Comparison of ENCODE assay signal across 8 cellular contexts in genomic region chr10:88901610-88902327, GRCh38. TPM values are rescaled to one million over a fixed set of nuclear protein-coding genes. Genes with fewer than 3 reads are reported as not detected.
DNase-seq lines count a peak whose midpoint lies in the region; ATAC-seq and TF ChIP-seq lines count a peak whose summit lies in the region.

No MANE protein-coding gene starts in this region.

- H3K36me3 ChIP-seq in Panc1 (ENCODE audit: control insufficient read depth, insufficient read depth, low read length), result peaks cover 20% of the 10 kb centered on the region
- peaks cover 6% of the 10 kb centered on the region for H3K36me3 ChIP-seq in brain microvascular endothelial cell (replicated peaks)

- DNase-seq in Panc1 (ENCODE audit: low read depth, low spot score) (no peak), middle frontal gyrus (ENCODE audit: extremely low spot score, low spot score) (peak; percentile 57), brain microvascular endothelial cell (no peak), DMS114 treated with DMSO at 0.1 percent for 48 hours (lab: John Stamatoyannopoulos, UW; ENCODE audit: unreplicated experiment) (no peak)
- DNase-seq in activated CD8-positive, alpha-beta memory T cell treated with anti-CD3 and anti-CD28 coated beads, Interleukin-2, amount 50 U/mL, for 48 hours, result no peak
- no peak for DNase-seq in activated CD4-positive, CD25-positive, alpha-beta regulatory T cell treated with anti-CD3 and anti-CD28 coated beads, Interleukin-2, amount 50 U/mL, for 72 hours

- H3K4me1 ChIP-seq in Panc1 (ENCODE audit: control insufficient read depth, insufficient read depth, low read length), result peaks cover 30% of the 10 kb centered on the region

- POLR2A ChIA-PET in Panc1 (lab: Charles Lee), result no interaction called here

- in situ Hi-C loops in Panc1 (cut with HindIII; ENCODE audit: low pct_unique_long_range_greater_than_20kb, low sequenced_read_pairs) (no loop called here), brain microvascular endothelial cell (cut with HindIII; ENCODE audit: low pct_ligation_motif_present, low sequenced_read_pairs) (no loop called here)

- BruUV-seq in Panc1 (replicated peaks; lab: Mats Ljungman, UMichigan), result no TSS peak

- intact Hi-C loops in Panc1 (cut with micrococcal nuclease; ENCODE audit: unreplicated experiment), result no loop called here

- no peaks in the 10 kb centered on the region for H3K9me3 ChIP-seq in Panc1 (ENCODE audit: control insufficient read depth, insufficient read depth, low read depth, low read length)

- H3K4me3 ChIP-seq in Panc1 (ENCODE audit: low read depth in 2 of 2, low read length in 2 of 2) (no peak overlapping the region), brain microvascular endothelial cell (ENCODE audit: low read depth, low read length) (no peak overlapping the region)

- H3K27me3 ChIP-seq in Panc1 (ENCODE audit: control insufficient read depth, insufficient read depth, low read length) (no peaks in the 10 kb centered on the region), brain microvascular endothelial cell (replicated peaks) (no peaks in the 10 kb centered on the region)

- ATAC-seq in GM19025 (IDR thresholded peaks at IDR 0.05; ENCODE audit: low read depth, unreplicated experiment) (peak; percentile 74), HG02870 (IDR thresholded peaks at IDR 0.05; ENCODE audit: unreplicated experiment) (peak; percentile 78), Panc1 (no peak)

- TF ChIP-seq CTCF in Panc1 (IDR thresholded peaks at IDR 0.05), result no peak
- TF ChIP-seq CTCF in brain microvascular endothelial cell (IDR thresholded peaks at IDR 0.05; ENCODE audit: low read depth, low read length, missing control alignments), result no peak

- H3K27ac ChIP-seq in Panc1 (ENCODE audit: low read length) (peak overlapping the region; percentile 31; the same call in 1 of the 2 replicates), brain microvascular endothelial cell (no peak overlapping the region)

- CTCF ChIA-PET in Panc1 (lab: Charles Lee), result no interaction called here

RNA-seq across cellular contexts. Expression of gene STAMBPL1, which starts 21.7 kb away (rescaled TPM):
- 25.2 TPM for total RNA-seq in Panc1 (2021; ENCODE audit: unreplicated experiment)
- 18.3 TPM for polyA plus RNA-seq in Panc1 (2012; ENCODE audit: insufficient read length)

RNA-seq across cellular contexts. Expression of gene ANKRD22, which starts 50.1 kb away (rescaled TPM):
- total RNA-seq in Panc1 (2021; ENCODE audit: unreplicated experiment), result 0.15 TPM
- polyA plus RNA-seq in Panc1 (2012; ENCODE audit: insufficient read length), result not detected

RNA-seq across cellular contexts. Expression of gene ACTA2, which starts 50.8 kb away (rescaled TPM):
- 4.7 TPM for total RNA-seq in Panc1 (2021; ENCODE audit: unreplicated experiment)
- polyA plus RNA-seq in Panc1 (2012; ENCODE audit: insufficient read length), result 3.6 TPM
